In the genomic region with DNA sequence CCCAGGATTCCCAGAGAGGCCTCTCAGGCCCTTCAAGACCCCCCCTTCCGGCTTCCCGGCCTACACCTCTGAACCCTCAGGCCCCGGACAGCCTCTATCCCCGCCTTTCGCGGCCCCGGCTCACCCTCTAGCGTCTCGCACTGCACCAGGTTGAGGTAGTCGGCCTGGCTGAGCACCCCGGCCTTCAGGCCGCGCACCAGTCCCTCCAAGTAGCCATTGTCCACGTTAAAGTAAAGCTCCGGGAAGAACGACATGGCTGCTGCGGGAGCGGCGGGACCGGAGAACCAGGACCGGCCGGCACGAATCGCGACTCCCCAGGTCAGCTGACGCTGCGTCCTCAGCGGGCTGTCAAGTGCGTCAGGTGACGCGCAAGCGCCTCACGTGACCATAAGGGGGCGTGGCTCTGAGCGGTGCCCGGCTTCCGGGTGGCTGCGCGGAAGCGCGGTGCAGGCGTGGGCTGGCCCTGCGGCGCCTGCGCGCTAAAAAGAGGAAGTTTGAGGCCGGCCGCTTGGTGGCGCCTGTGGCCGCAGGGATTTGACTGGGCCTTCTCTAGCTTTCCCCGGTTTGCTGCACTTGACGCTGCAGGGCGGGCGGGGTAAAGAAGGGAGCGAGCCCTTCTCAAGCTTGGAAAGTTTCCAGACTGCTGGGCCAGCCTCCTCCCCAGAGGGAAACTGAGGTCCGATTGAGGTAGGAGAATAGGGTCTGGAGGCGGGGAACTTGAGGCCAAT, we compare ENCODE assay signal across 8 cellular contexts. TPM values are rescaled to one million over a fixed set of nuclear protein-coding genes. Genes with fewer than 3 reads are reported as not detected.
DNase-seq lines count a peak whose midpoint lies in the region; ATAC-seq, FAIRE-seq and TF ChIP-seq lines count a peak whose summit lies in the region.

A gene (minus strand): TSS at position 325 of the 728 bp plus-strand sequence. CDS start 71 bp downstream, at position 254.

- H3K4me3 Mint-ChIP-seq in T-helper 17 cell: peak within 1 kb of the TSS; percentile 100

- peak; percentile 37 for FAIRE-seq in urothelium cell line (lab: Jason Lieb, UNC)

- WGBS in psoas muscle, 3 donors: 0 to 1% (median 0%) methylated on average over 55 to 57 of the region's 57 CpGs

- no peaks in the 10 kb centered on the region for H3K27me3 Mint-ChIP-seq in T-helper 17 cell

- peaks cover 24% of the 10 kb centered on the region for H3K4me1 ChIP-seq in psoas muscle

- H3K27ac Mint-ChIP-seq in T-helper 17 cell: peak within 1 kb of the TSS; percentile 99

- no peaks in the 10 kb centered on the region for H3K27me3 ChIP-seq in psoas muscle (ENCODE audit: insufficient read depth in 3 of 3, low read length in 2 of 3)

- peak; percentile 89 for TF ChIP-seq CTCF in psoas muscle (IDR thresholded peaks at IDR 0.05)

- peaks cover 25% of the 10 kb centered on the region for H3K4me1 Mint-ChIP-seq in T-helper 17 cell

- H3K36me3 Mint-ChIP-seq in T-helper 17 cell (ENCODE audit: low read depth): peaks cover 3% of the 10 kb centered on the region

- ATAC-seq in GM18498 (IDR thresholded peaks at IDR 0.05; ENCODE audit: unreplicated experiment) (peak; percentile 95), HG02938 (IDR thresholded peaks at IDR 0.05; ENCODE audit: unreplicated experiment) (peak; percentile 80), T-helper 17 cell (peak; percentile 90), left ventricle myocardium superior (peak; percentile 95), psoas muscle (peak; percentile 97 to 99 (median 98))

- peak within 1 kb of the TSS; percentile 93 for H3K4me3 ChIP-seq in psoas muscle

- H3K9me3 ChIP-seq in T-helper 17 cell (ENCODE audit: control insufficient read depth, low read length, poor library complexity, severe bottlenecking) (no peaks in the 10 kb centered on the region), psoas muscle (no peaks in the 10 kb centered on the region)

- H3K27ac ChIP-seq in angular gyrus (ENCODE audit: low read depth, low read length) (peak within 1 kb of the TSS; percentile 95), psoas muscle (peak within 1 kb of the TSS; percentile 93)

- intact Hi-C loops in left ventricle myocardium superior (cut with micrococcal nuclease) (no loop called here), psoas muscle (cut with DNase I) (loop anchor here in 1 of 2 donors (5.0 kb wide), 1 partner anchor 36 kb away; no protein-coding TSS in a partner anchor)

- peak; percentile 91 for DNase-seq in NCI-H1694 treated with DMSO at 0.1 percent for 48 hours (lab: John Stamatoyannopoulos, UW)
- DNase-seq in T-helper 17 cell: peak; percentile 98 to 99 (median 99)
- DNase-seq in left ventricle myocardium superior: peak; percentile 99
- DNase-seq in psoas muscle: peak; percentile 98 to 100
- DNase-seq in urothelium cell line (ENCODE audit: low spot score): peak; percentile 100

- peaks cover 0 to 11% of the 10 kb centered on the region in 2 donors for H3K36me3 ChIP-seq in psoas muscle (ENCODE audit: insufficient read depth in 1 of 2, low read depth in 1 of 2)

RNA-seq across cellular contexts. Expression of the gene that starts here (rescaled TPM):
- total RNA-seq in T-helper 17 cell (10 to 100 TPM; 76.4 to 87.5 TPM), left ventricle myocardium superior (66.6 TPM), psoas muscle (100 to 1,000 TPM in 1 of 4 donors, 10 to 100 TPM in 3; 81.2 to 104 (median 87.3) TPM)
- polyA plus RNA-seq in psoas muscle: 10 to 100 TPM; 60.2 to 92.4 (median 62.8) TPM

Comparison
In these comparisons a context has a peak if more than half of its experiments do, and no peak if none do; other contexts are left out.
1. Peak in every context shown above with its lines: DNase-seq, ATAC-seq, H3K4me3 ChIP-seq and H3K27ac ChIP-seq.